Comparison of ENCODE assay signal across 12 cellular contexts in genomic region chr5:132020568-132021339, GRCh38. TPM values are rescaled to one million over a fixed set of nuclear protein-coding genes. Genes with fewer than 3 reads are reported as not detected.
DNase-seq lines count a peak whose midpoint lies in the region; ATAC-seq and TF ChIP-seq lines count a peak whose summit lies in the region.
"Had no signal": no experiment of that assay in that cellular context is flagged by ENCODE, and none has a peak within 500 bp of the region (broad histone marks: within the 10 kb centered on the region; RNA-seq: fewer than 3 reads in every experiment).

No MANE protein-coding gene starts in this region.

- H4K20me1 ChIP-seq in smooth muscle cell (ENCODE audit: low read depth), result no peaks in the 10 kb centered on the region

- no peaks in the 10 kb centered on the region for H3F3A ChIP-seq in smooth muscle cell (ENCODE audit: low read depth)

- H3K79me2 ChIP-seq in smooth muscle cell (ENCODE audit: low read depth), result no peaks in the 10 kb centered on the region

- 73% methylated on average over 6 of the region's 6 CpGs for WGBS in lung, 2 donors
- 73% methylated on average over 6 of the region's 6 CpGs for WGBS in smooth muscle cell (ENCODE audit: low lambda C conversion rate)

- no peak overlapping the region for H3K4me3 ChIP-seq in lung
- H3K4me3 ChIP-seq in smooth muscle cell, result no peak overlapping the region
- H3K4me3 ChIP-seq: gastrocnemius medialis, thoracic aorta had no signal

- DNase-seq in NOMO-1 (lab: John Stamatoyannopoulos, UW; ENCODE audit: unreplicated experiment in 2 of 2) (peak; percentile 19 to 32), lung (ENCODE audit: low spot score) (peak; percentile 27), AG08396 (ENCODE audit: low spot score) (no peak), left lobe of liver (ENCODE audit: low spot score) (no peak), smooth muscle cell (lab: John Stamatoyannopoulos, UW; ENCODE audit: unreplicated experiment) (no peak), C1 segment of cervical spinal cord (lab: John Stamatoyannopoulos, UW) (no peak)
- DNase-seq: activated gamma-delta T cell, gastrocnemius medialis, NCI-H226 had no signal

- H3K27me3 ChIP-seq in lung (ENCODE audit: control insufficient read depth, insufficient read depth) (no peaks in the 10 kb centered on the region), smooth muscle cell (ENCODE audit: low read depth) (peaks cover 21% of the 10 kb centered on the region)

- peaks cover 0 to 2% of the 10 kb centered on the region in 2 donors for H3K4me1 ChIP-seq in lung (ENCODE audit: control insufficient read depth in 2 of 2, insufficient read depth in 2 of 2, low read length in 2 of 2)
- H3K4me1 ChIP-seq in smooth muscle cell (ENCODE audit: low read depth), result no peaks in the 10 kb centered on the region
- H3K4me1 ChIP-seq: gastrocnemius medialis had no signal

- H3K4me2 ChIP-seq in smooth muscle cell, result no peak overlapping the region

- H3K36me3 ChIP-seq in lung (ENCODE audit: control insufficient read depth in 2 of 2, insufficient read depth in 2 of 2, low read length in 2 of 2) (no peaks in the 10 kb centered on the region), smooth muscle cell (ENCODE audit: low read depth) (no peaks in the 10 kb centered on the region)
- H3K36me3 ChIP-seq: gastrocnemius medialis, thoracic aorta had no signal

- no peak for TF ChIP-seq CTCF in lung (IDR thresholded peaks at IDR 0.05; ENCODE audit: control extremely low read depth, extremely low read depth)
- no peak for TF ChIP-seq CTCF in smooth muscle cell (IDR thresholded peaks at IDR 0.05; ENCODE audit: borderline replicate concordance, insufficient read depth, poor library complexity, severe bottlenecking)

- H3K27ac ChIP-seq in lung (ENCODE audit: low read depth in 1 of 2, low read length in 1 of 2) (peak overlapping the region in 1 of 2 donors; percentile 28), smooth muscle cell (ENCODE audit: low read depth) (no peak overlapping the region)
- H3K27ac ChIP-seq: gastrocnemius medialis, thoracic aorta had no signal

- H3K9ac ChIP-seq in smooth muscle cell (ENCODE audit: low read depth), result no peak overlapping the region

- H3K9me3 ChIP-seq in lung (ENCODE audit: control insufficient read depth in 2 of 2, insufficient read depth in 1 of 2, low read length in 1 of 2), result peaks cover 0 to 3% of the 10 kb centered on the region in 2 donors
- no peaks in the 10 kb centered on the region for H3K9me3 ChIP-seq in smooth muscle cell (replicated peaks; ENCODE audit: low read depth)
- H3K9me3 ChIP-seq: gastrocnemius medialis, thoracic aorta had no signal

- ATAC-seq in GM19324 (IDR thresholded peaks at IDR 0.05; ENCODE audit: low FRiP score, unreplicated experiment) (peak; percentile 25), HG02840 (IDR thresholded peaks at IDR 0.05; ENCODE audit: low FRiP score, unreplicated experiment) (peak; percentile 9), lung (ENCODE audit: insufficient read depth, low FRiP score) (no peak), left lobe of liver (no peak)
- ATAC-seq: gastrocnemius medialis had no signal

- H2AFZ ChIP-seq in smooth muscle cell (ENCODE audit: low read depth), result no peak overlapping the region

RNA-seq across cellular contexts. Expression of gene ACSL6, which starts 9.3 kb away (rescaled TPM):
- total RNA-seq in lung (1 to 10 TPM in 1 of 2 donors, under 1 TPM in 1; 0.43 to 6.7 TPM), left lobe of liver (3.7 TPM), smooth muscle cell (not detected in 2 replicates)
- polyA plus RNA-seq in lung (under 1 TPM; 0.10 to 0.33 TPM), smooth muscle cell (not detected in 2 replicates)

RNA-seq across cellular contexts. Expression of gene IL3, which starts 39.7 kb away (rescaled TPM):
- not detected for total RNA-seq in lung
- not detected for polyA plus RNA-seq in lung
- total RNA-seq in left lobe of liver, result not detected
- total RNA-seq in smooth muscle cell, result not detected in 2 replicates
- polyA plus RNA-seq in smooth muscle cell, result not detected in 2 replicates
- total RNA-seq: gastrocnemius medialis, thoracic aorta had no signal

RNA-seq across cellular contexts. Expression of gene CSF2, which starts 52.8 kb away (rescaled TPM):
- total RNA-seq in lung, result 10 to 100 TPM in 1 of 2 donors, under 1 TPM in 1; 0.37 to 11.6 TPM
- polyA plus RNA-seq in lung, result 10 to 100 TPM in 1 of 2 donors, 1 to 10 TPM in 1; 4.7 to 16.8 TPM
- total RNA-seq in left lobe of liver, result not detected
- total RNA-seq in smooth muscle cell, result not detected in 2 replicates
- polyA plus RNA-seq in smooth muscle cell, result not detected in 2 replicates
- total RNA-seq: gastrocnemius medialis, thoracic aorta had no signal

Comparison
In these comparisons a context has a peak if more than half of its experiments do, and no peak if none do; other contexts are left out.
1. ATAC-seq: peak in GM19324 (single experiment) and HG02840 (single experiment); none in lung (single experiment) and left lobe of liver (single experiment).
2. DNase-seq: peak in NOMO-1 (2 of 2) and lung (single experiment); none in AG08396 (single experiment), left lobe of liver (single experiment), smooth muscle cell (single experiment) and C1 segment of cervical spinal cord (0 of 14).